Comparison of ENCODE assay signal across 24 cellular contexts in the genomic region with DNA sequence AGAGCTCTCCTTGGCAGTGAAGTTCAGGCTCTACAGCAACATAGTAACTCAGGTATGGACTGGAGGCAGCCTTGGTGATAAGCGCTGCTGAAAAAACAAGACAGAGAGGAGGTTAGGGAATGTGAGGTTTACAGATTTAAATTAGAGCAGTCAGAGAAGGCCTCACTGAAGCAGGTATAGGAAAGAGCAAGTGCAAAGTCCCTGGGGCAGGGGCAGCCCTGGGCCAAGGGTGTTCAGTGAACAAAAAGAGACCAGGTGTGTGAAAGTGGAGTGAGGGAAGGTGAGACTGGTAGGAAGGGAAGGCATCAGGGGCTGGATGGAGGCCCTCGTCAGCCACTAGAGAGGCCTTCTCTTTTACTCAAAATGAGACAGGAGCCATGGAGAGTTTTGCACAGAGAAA.
DNase-seq lines count a peak whose midpoint lies in the region; ATAC-seq and TF ChIP-seq lines count a peak whose summit lies in the region.
"Had no signal": no experiment of that assay in that cellular context is flagged by ENCODE, and none has a peak within 500 bp of the region (broad histone marks: within the 10 kb centered on the region; RNA-seq: fewer than 3 reads in every experiment).

No MANE protein-coding gene starts in this region.

- H3K9ac ChIP-seq in IMR-90 (ENCODE audit: low read depth, low read length), result no peak overlapping the region
- H3K9ac ChIP-seq: BLaER1 had no signal

- H3K36me3 ChIP-seq in IMR-90 (ENCODE audit: control insufficient read depth, insufficient read depth, low read length), result no peaks in the 10 kb centered on the region
- H3K36me3 ChIP-seq in effector memory CD4-positive, alpha-beta T cell (ENCODE audit: control insufficient read depth, insufficient read depth, low read length), result no peaks in the 10 kb centered on the region
- H3K36me3 ChIP-seq: BE2C, BLaER1 had no signal

- H2BK15ac ChIP-seq in IMR-90 (ENCODE audit: low read depth, low read length), result no peak overlapping the region

- H3K4me1 ChIP-seq in IMR-90 (ENCODE audit: control insufficient read depth, insufficient read depth, low read length), result peaks cover 8% of the 10 kb centered on the region
- H3K4me1 ChIP-seq in effector memory CD4-positive, alpha-beta T cell (ENCODE audit: control insufficient read depth, insufficient read depth, low read length, poor library complexity, severe bottlenecking), result no peaks in the 10 kb centered on the region
- H3K4me1 ChIP-seq: BE2C, BLaER1 had no signal

- H3K36me3 Mint-ChIP-seq in mesothelial cell of epicardium (no peaks in the 10 kb centered on the region), nephron progenitor cell (ENCODE audit: low read depth) (no peaks in the 10 kb centered on the region)
- H3K36me3 Mint-ChIP-seq: CD14-positive monocyte; CD4-positive, alpha-beta memory T cell; CD4-positive, CD25-positive, alpha-beta regulatory T cell had no signal

- H4K20me1 ChIP-seq in IMR-90 (ENCODE audit: insufficient read depth, low read length), result no peaks in the 10 kb centered on the region
- H4K20me1 ChIP-seq: BLaER1 had no signal

- no peaks in the 10 kb centered on the region for H3K79me1 ChIP-seq in IMR-90 (ENCODE audit: low read depth in 1 of 2, low read length in 2 of 2)

- H3K4me3 Mint-ChIP-seq in mesothelial cell of epicardium, result no peak overlapping the region
- H3K4me3 Mint-ChIP-seq in nephron progenitor cell, result no peak overlapping the region
- H3K4me3 Mint-ChIP-seq: CD14-positive monocyte; CD4-positive, alpha-beta memory T cell; CD4-positive, CD25-positive, alpha-beta regulatory T cell; CD8-positive, alpha-beta memory T cell had no signal

- H2BK5ac ChIP-seq in IMR-90 (ENCODE audit: low read depth, low read length, poor library complexity, severe bottlenecking), result no peak overlapping the region

- H3K27ac Mint-ChIP-seq in mesothelial cell of epicardium, result peak overlapping the region; percentile 99
- H3K27ac Mint-ChIP-seq in nephron progenitor cell, result peak overlapping the region; percentile 11
- H3K27ac Mint-ChIP-seq: CD4-positive, CD25-positive, alpha-beta regulatory T cell had no signal

- no peak overlapping the region for H3K4ac ChIP-seq in IMR-90 (ENCODE audit: low read depth, low read length)

- no peak overlapping the region for H3K56ac ChIP-seq in IMR-90 (ENCODE audit: extremely low read depth, insufficient read depth, low read length)

- H3K27me3 ChIP-seq in IMR-90 (ENCODE audit: control insufficient read depth, insufficient read depth, low read length), result no peaks in the 10 kb centered on the region
- no peaks in the 10 kb centered on the region for H3K27me3 ChIP-seq in effector memory CD4-positive, alpha-beta T cell (replicated peaks; ENCODE audit: control insufficient read depth, insufficient read depth, low read length, poor library complexity, severe bottlenecking)
- H3K27me3 ChIP-seq: BE2C, BLaER1 had no signal

- no peak overlapping the region for H3K4me3 ChIP-seq in IMR-90 (ENCODE audit: insufficient read depth, low read depth, low read length)
- H3K4me3 ChIP-seq in effector memory CD4-positive, alpha-beta T cell (ENCODE audit: insufficient read depth, low read depth, low read length, poor library complexity, severe bottlenecking), result no peak overlapping the region
- H3K4me3 ChIP-seq: BLaER1, GM12878 had no signal

- no peak overlapping the region for H2BK20ac ChIP-seq in IMR-90 (ENCODE audit: low read depth, low read length)

- no peak overlapping the region for H2AFZ ChIP-seq in IMR-90 (replicated peaks; ENCODE audit: low read length, poor library complexity)

- H3K9me3 Mint-ChIP-seq in mesothelial cell of epicardium (no peaks in the 10 kb centered on the region), nephron progenitor cell (no peaks in the 10 kb centered on the region)
- H3K9me3 Mint-ChIP-seq: CD14-positive monocyte; CD8-positive, alpha-beta memory T cell had no signal

- ATAC-seq in IMR-90 (ENCODE audit: low read depth), result no peak

- peaks cover 28% of the 10 kb centered on the region for H3K4me1 Mint-ChIP-seq in mesothelial cell of epicardium
- peaks cover 33% of the 10 kb centered on the region for H3K4me1 Mint-ChIP-seq in nephron progenitor cell
- H3K4me1 Mint-ChIP-seq: CD14-positive monocyte; CD4-positive, alpha-beta memory T cell; CD4-positive, CD25-positive, alpha-beta regulatory T cell; CD8-positive, alpha-beta memory T cell had no signal

- CTCF ChIA-PET in IMR-90 (lab: Yijun Ruan, JAX), result interaction anchor here (1.6 kb wide), 1 partner anchor 8 kb away, joined by 3 read pairs; no protein-coding TSS in a partner anchor

- H4K91ac ChIP-seq in IMR-90 (ENCODE audit: insufficient read depth, low read depth, low read length), result peak overlapping the region; percentile 4; the same call in 1 of the 2 replicates

- dilution Hi-C loops in IMR-90 (cut with HindIII; ENCODE audit: low sequenced_read_pairs, unreplicated experiment), result no loop called here

- H3K9me1 ChIP-seq in IMR-90 (ENCODE audit: insufficient read depth, low read length), result peaks cover 3% of the 10 kb centered on the region

- TF ChIP-seq CTCF in IMR-90 (conservative IDR thresholded peaks at IDR 0.05; ENCODE audit: low read depth, low read length), result no peak
- no peak for TF ChIP-seq CTCF in mesothelial cell of epicardium (IDR thresholded peaks at IDR 0.05; ENCODE audit: unreplicated experiment)
- no peak for TF ChIP-seq CTCF in nephron progenitor cell (IDR thresholded peaks at IDR 0.05)

- no peak overlapping the region for H4K5ac ChIP-seq in IMR-90 (ENCODE audit: low read depth, low read length)

- BruUV-seq in IMR-90 (replicated peaks; lab: Mats Ljungman, UMichigan), result no TSS peak

- no peak for TF ChIP-seq POLR2A in IMR-90 (IDR thresholded peaks at IDR 0.05; ENCODE audit: low read depth, low read length)

- H3K9me3 ChIP-seq in IMR-90 (ENCODE audit: control insufficient read depth, insufficient read depth, low read length), result no peaks in the 10 kb centered on the region
- H3K9me3 ChIP-seq in effector memory CD4-positive, alpha-beta T cell (ENCODE audit: control insufficient read depth, low read length), result no peaks in the 10 kb centered on the region
- H3K9me3 ChIP-seq: BE2C, BLaER1 had no signal

- no peak overlapping the region for H4K8ac ChIP-seq in IMR-90 (ENCODE audit: low read depth in 2 of 2, low read length in 2 of 2)

- TF ChIP-seq RAD21 in IMR-90 (IDR thresholded peaks at IDR 0.05; ENCODE audit: low read length), result no peak

- DNase-seq in IMR-90 (no peak), mesothelial cell of epicardium (ENCODE audit: low spot score in 2 of 2, unreplicated experiment in 2 of 2) (no peak), nephron progenitor cell (no peak), NCI-H526 (lab: John Stamatoyannopoulos, UW) (no peak), NCI-H1694 (lab: John Stamatoyannopoulos, UW) (no peak), SK-N-DZ (ENCODE audit: low spot score) (no peak)
- no peak for DNase-seq in effector memory CD4-positive, alpha-beta T cell
- DNase-seq: 8988T; BE2C; C1 segment of cervical spinal cord; CD4-positive, alpha-beta memory T cell; CD4-positive, CD25-positive, alpha-beta regulatory T cell; CD8-positive, alpha-beta memory T cell; COR-L47; DMS 273 treated with DMSO at 0.1 percent for 48 hours; DMS153; DMS53; DMS79; DND-41; EL; GDM1 had no signal

- POLR2A ChIA-PET in IMR-90 (lab: Charles Lee; ENCODE audit: unreplicated experiment), result no interaction called here

- H2AK9ac ChIP-seq in IMR-90 (replicated peaks; ENCODE audit: low read depth, low read length, poor library complexity), result no peak overlapping the region

- H2AK5ac ChIP-seq in IMR-90 (ENCODE audit: low read depth, low read length), result no peak overlapping the region

- intact Hi-C loops in IMR-90 (cut with micrococcal nuclease), result no loop called here

- H3K27me3 Mint-ChIP-seq in mesothelial cell of epicardium (ENCODE audit: low read depth) (no peaks in the 10 kb centered on the region), nephron progenitor cell (ENCODE audit: low read depth, poor library complexity) (peaks cover 14% of the 10 kb centered on the region)

- in situ Hi-C loops in IMR-90 (cut with MboI; ENCODE audit: low sequenced_read_pairs), result no loop called here

- no peak overlapping the region for H3K27ac ChIP-seq in IMR-90 (ENCODE audit: insufficient read depth, low read length)
- no peak overlapping the region for H3K27ac ChIP-seq in effector memory CD4-positive, alpha-beta T cell (ENCODE audit: insufficient read depth, low read length, poor library complexity, severe bottlenecking)
- H3K27ac ChIP-seq: BLaER1 had no signal

- no peak overlapping the region for H2BK120ac ChIP-seq in IMR-90 (ENCODE audit: low read depth, low read length)

- no peak overlapping the region for H3K23ac ChIP-seq in IMR-90 (ENCODE audit: low read depth, low read length)

- H3K4me2 ChIP-seq in IMR-90 (ENCODE audit: low read depth, low read length), result no peak overlapping the region
- H3K4me2 ChIP-seq: BLaER1 had no signal

- no peak overlapping the region for H3K14ac ChIP-seq in IMR-90 (replicated peaks; ENCODE audit: low read depth, low read length)

- H3K18ac ChIP-seq in IMR-90 (ENCODE audit: low read depth, low read length), result no peak overlapping the region

- 100% methylated on average over 1 of the region's 2 CpGs; no CpG with 5 or more reads in 1 of the 2 experiments for WGBS in IMR-90 (ENCODE audit: extremely low coverage in 2 of 2, insufficient read length in 1 of 2), 2 experiments

TF ChIP-seq in IMR-90, 13 proteins besides CTCF, POLR2A, EP300 and RAD21 (continues in another document):
- TF ChIP-seq, protein P1, sequence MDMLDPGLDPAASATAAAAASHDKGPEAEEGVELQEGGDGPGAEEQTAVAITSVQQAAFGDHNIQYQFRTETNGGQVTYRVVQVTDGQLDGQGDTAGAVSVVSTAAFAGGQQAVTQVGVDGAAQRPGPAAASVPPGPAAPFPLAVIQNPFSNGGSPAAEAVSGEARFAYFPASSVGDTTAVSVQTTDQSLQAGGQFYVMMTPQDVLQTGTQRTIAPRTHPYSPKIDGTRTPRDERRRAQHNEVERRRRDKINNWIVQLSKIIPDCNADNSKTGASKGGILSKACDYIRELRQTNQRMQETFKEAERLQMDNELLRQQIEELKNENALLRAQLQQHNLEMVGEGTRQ (IDR thresholded peaks at IDR 0.05; ENCODE audit: low read depth, low read length), result no peak
- TF ChIP-seq FOS (IDR thresholded peaks at IDR 0.05; ENCODE audit: low read depth, low read length), result no peak
- TF ChIP-seq NFE2L2 (IDR thresholded peaks at IDR 0.05; ENCODE audit: low read depth, low read length), result no peak
- no peak for TF ChIP-seq MAZ (IDR thresholded peaks at IDR 0.05; ENCODE audit: borderline replicate concordance, low read depth, low read length)
- TF ChIP-seq RFX5 (IDR thresholded peaks at IDR 0.05; ENCODE audit: low read depth, low read length), result no peak
- TF ChIP-seq CHD1 (IDR thresholded peaks at IDR 0.05; ENCODE audit: low read depth, low read length), result no peak
